In the genomic region with DNA sequence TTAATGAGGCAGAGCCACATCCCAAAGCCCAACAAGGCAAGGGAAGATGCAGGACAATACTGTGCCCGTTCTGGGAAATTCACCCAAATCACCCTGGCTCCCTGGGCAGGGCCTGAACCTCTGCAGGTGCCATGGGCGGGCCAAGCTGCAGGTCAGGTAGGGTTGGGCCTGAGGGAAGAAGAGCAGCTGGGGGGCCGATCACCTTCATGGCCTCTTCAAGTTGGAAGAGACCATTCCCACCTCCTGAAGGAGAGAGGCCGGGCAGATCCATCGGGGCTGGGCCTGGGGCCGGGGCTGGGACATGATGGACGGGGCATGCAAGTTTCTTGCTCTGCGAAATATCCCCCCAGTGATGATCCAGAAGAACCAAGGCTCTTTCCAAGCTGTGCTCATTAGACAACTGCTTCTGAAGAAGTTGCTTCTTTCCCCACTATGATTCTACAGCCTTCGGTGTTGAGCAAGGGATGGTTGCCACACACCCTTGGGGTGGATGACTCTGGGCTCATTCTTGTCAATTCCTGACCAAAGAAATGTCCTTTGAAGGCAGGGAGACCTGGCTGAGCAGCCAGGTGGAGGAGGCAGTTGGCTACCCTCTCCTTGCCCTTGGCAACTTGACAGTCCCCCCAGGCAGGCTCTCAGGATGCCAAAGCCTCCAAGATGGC, we compare ENCODE assay signal across 1 cellular context.
TF ChIP-seq lines count a peak whose summit lies in the region.

No MANE protein-coding gene starts in this region.

TF ChIP-seq in HepG2, 621 proteins besides CTCF, POLR2A, EP300 and RAD21:
- 0 out of 2 replicates have a peak, but pooled peaks have one; percentile 3 for TF ChIP-seq CEBPB (IDR thresholded peaks at IDR 0.05; ENCODE audit: borderline replicate concordance, low read depth, low read length)
- TF ChIP-seq MLX (CRISPR knock-in tag; IDR thresholded peaks at IDR 0.05): no peak
TF ChIP-seq in HepG2: peak in this region for 1.
